Comparison of ENCODE assay signal across 18 cellular contexts in the genomic region with DNA sequence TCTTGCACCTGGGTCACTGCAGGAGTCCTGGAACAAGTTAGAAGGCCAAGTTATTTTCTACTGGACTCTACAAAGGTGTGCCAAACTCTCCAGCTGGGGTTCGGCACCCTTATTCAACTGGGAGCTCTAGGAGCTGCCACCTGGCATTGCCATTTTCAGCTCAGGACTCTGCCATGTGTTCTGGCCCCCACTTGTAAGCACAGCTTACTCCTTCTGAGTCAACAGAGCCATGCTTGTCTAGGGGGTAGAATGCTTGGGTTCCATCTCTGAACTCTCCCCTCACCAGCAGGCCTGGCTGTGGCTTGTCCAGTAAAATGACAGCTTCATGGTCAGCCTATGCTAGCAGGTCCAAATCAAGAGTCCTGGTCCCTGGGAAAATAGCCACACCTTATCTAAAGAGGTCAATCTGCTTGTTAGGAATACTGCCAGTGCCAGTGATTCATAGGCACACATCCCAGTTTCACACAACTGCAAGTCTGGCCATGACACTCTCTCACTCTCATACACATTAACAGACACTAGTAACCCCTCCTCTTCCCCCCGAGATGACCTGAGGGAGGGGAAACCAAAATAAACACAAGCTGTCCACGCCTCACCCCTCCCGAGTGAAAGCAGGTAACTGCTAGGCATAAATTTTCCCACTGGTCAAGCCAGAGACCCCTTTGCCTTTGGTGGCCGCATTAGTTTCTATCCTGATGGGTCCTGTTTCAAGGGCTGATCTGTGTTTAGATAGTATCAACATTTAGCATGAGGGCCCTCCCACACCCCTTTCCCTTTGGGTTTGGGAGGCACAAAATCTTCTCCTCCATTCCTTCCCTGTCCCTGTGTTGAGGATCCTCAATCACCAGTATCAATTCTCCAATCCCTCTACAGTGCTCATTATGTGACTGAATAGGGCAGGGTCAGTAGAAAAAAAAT.
A peak's percentile ranks its signal among the peaks of the same experiment; 100 is the strongest.
DNase-seq lines count a peak whose midpoint lies in the region; ATAC-seq and TF ChIP-seq lines count a peak whose summit lies in the region.
"Had no signal": no experiment of that assay in that cellular context is flagged by ENCODE, and none has a peak within 500 bp of the region (broad histone marks: within the 10 kb centered on the region; RNA-seq: fewer than 3 reads in every experiment).

No MANE protein-coding gene starts in this region.

- ATAC-seq in right cardiac atrium (peak; percentile 79 to 86), GM21515 (IDR thresholded peaks at IDR 0.05; ENCODE audit: unreplicated experiment) (no peak), GM18909 (IDR thresholded peaks at IDR 0.05; ENCODE audit: poor library complexity, unreplicated experiment) (no peak)
- ATAC-seq: activated CD4-positive, alpha-beta T cell treated with anti-CD3 and anti-CD28 coated beads for 36 hours; effector memory CD8-positive, alpha-beta T cell; stimulated activated naive B cell treated with anti-CD40 and anti-IgM and Interleukin-4, amounts not matched to agents 10 μg/mL and 1 μg/mL and 100 μg/mL, for 72 hours; T-cell had no signal

- H3K4me3 ChIP-seq in right cardiac atrium (ENCODE audit: low read length) = no peak overlapping the region
- H3K4me3 ChIP-seq: BLaER1 had no signal

- H3K4me3 Mint-ChIP-seq in progenitor cell of endocrine pancreas (ENCODE audit: low read depth) = no peak overlapping the region
- no peak overlapping the region for H3K4me3 Mint-ChIP-seq in activated T-helper 1 cell treated with anti-CD3 and anti-CD28 coated beads, Interleukin-12 subunit alpha, Interleukin-12 subunit beta, Interleukin-2, Interleukin-4 antibody, amounts not matched to agents 30 ng/mL and 10 ng/mL and 1 ng/mL, durations not matched to agents 14 hours and 24 hours and 36 hours
- H3K4me3 Mint-ChIP-seq: activated CD4-positive, alpha-beta T cell treated with anti-CD3 and anti-CD28 coated beads for 36 hours; effector memory CD8-positive, alpha-beta T cell; stimulated activated naive B cell treated with anti-CD40 and anti-IgM and Interleukin-4, amounts not matched to agents 10 μg/mL and 1 μg/mL and 100 μg/mL, for 72 hours; T-cell had no signal

- peaks cover 23% of the 10 kb centered on the region for H3K4me1 ChIP-seq in right cardiac atrium (ENCODE audit: control insufficient read depth, insufficient read depth, low read length)
- H3K4me1 ChIP-seq: BLaER1 had no signal

- H3K27ac Mint-ChIP-seq in progenitor cell of endocrine pancreas = peak overlapping the region; percentile 95
- H3K27ac Mint-ChIP-seq in activated T-helper 1 cell treated with anti-CD3 and anti-CD28 coated beads, Interleukin-12 subunit alpha, Interleukin-12 subunit beta, Interleukin-2, Interleukin-4 antibody, amounts not matched to agents 30 ng/mL and 10 ng/mL and 1 ng/mL, durations not matched to agents 14 hours and 24 hours and 36 hours = no peak overlapping the region
- H3K27ac Mint-ChIP-seq: activated CD4-positive, alpha-beta T cell treated with anti-CD3 and anti-CD28 coated beads for 36 hours; effector memory CD8-positive, alpha-beta T cell; stimulated activated naive B cell treated with anti-CD40 and anti-IgM and Interleukin-4, amounts not matched to agents 10 μg/mL and 1 μg/mL and 100 μg/mL, for 72 hours; T-cell had no signal

- no peaks in the 10 kb centered on the region for H3K9me3 Mint-ChIP-seq in progenitor cell of endocrine pancreas (ENCODE audit: low read depth)
- no peaks in the 10 kb centered on the region for H3K9me3 Mint-ChIP-seq in activated T-helper 1 cell treated with anti-CD3 and anti-CD28 coated beads, Interleukin-12 subunit alpha, Interleukin-12 subunit beta, Interleukin-2, Interleukin-4 antibody, amounts not matched to agents 30 ng/mL and 10 ng/mL and 1 ng/mL, durations not matched to agents 14 hours and 24 hours and 36 hours
- H3K9me3 Mint-ChIP-seq: effector memory CD8-positive, alpha-beta T cell; stimulated activated naive B cell treated with anti-CD40 and anti-IgM and Interleukin-4, amounts not matched to agents 10 μg/mL and 1 μg/mL and 100 μg/mL, for 72 hours; T-cell had no signal

- intact Hi-C loops in right cardiac atrium (cut with DNase I) = loop anchor here in 1 of 4 donors (10.0 kb wide), 1 partner anchor 229 kb away; no protein-coding TSS in a partner anchor
- intact Hi-C loops in activated T-helper 1 cell treated with anti-CD3 and anti-CD28 coated beads, Interleukin-12 subunit alpha, Interleukin-12 subunit beta, Interleukin-2, Interleukin-4 antibody, amounts not matched to agents 30 ng/mL and 10 ng/mL and 1 ng/mL, durations not matched to agents 14 hours and 24 hours and 36 hours (cut with micrococcal nuclease) = no loop called here

- DNase-seq in HT-29 (ENCODE audit: low spot score) (peak; percentile 62), cerebellum (ENCODE audit: low spot score) (peak; percentile 3), right cardiac atrium (peak in 1 of 3 donors; percentile 22), progenitor cell of endocrine pancreas (ENCODE audit: low spot score, unreplicated experiment) (no peak), medulla oblongata (ENCODE audit: extremely low spot score) (no peak)
- no peak for DNase-seq in activated T-helper 1 cell treated with anti-CD3 and anti-CD28 coated beads, Interleukin-12 subunit alpha, Interleukin-12 subunit beta, Interleukin-2, Interleukin-4 antibody, amounts not matched to agents 30 ng/mL and 10 ng/mL and 1 ng/mL, durations not matched to agents 14 hours and 24 hours and 36 hours (ENCODE audit: low spot score)
- DNase-seq: activated CD4-positive, alpha-beta T cell treated with anti-CD3 and anti-CD28 coated beads for 36 hours; activated T-cell treated with anti-CD3 and anti-CD28 coated beads, Interleukin-2, amount 50 U/mL, for 48 hours; effector memory CD8-positive, alpha-beta T cell; GF-D8; hippocampal formation; MV-4-11; stimulated activated CD4-positive, alpha-beta T cell treated with anti-CD3 and anti-CD28 coated beads, Interleukin-4, amount 100 ng/mL, for 4 hours; stimulated activated naive B cell treated with anti-CD40 and anti-IgM and Interleukin-4, amounts not matched to agents 10 μg/mL and 1 μg/mL and 100 μg/mL, for 72 hours; T-cell had no signal

- H3K27me3 ChIP-seq in right cardiac atrium (ENCODE audit: control insufficient read depth, insufficient read depth) = no peaks in the 10 kb centered on the region
- H3K27me3 ChIP-seq: BLaER1 had no signal

- peaks cover 58% of the 10 kb centered on the region for H3K4me1 Mint-ChIP-seq in progenitor cell of endocrine pancreas (ENCODE audit: low read depth)
- no peaks in the 10 kb centered on the region for H3K4me1 Mint-ChIP-seq in activated T-helper 1 cell treated with anti-CD3 and anti-CD28 coated beads, Interleukin-12 subunit alpha, Interleukin-12 subunit beta, Interleukin-2, Interleukin-4 antibody, amounts not matched to agents 30 ng/mL and 10 ng/mL and 1 ng/mL, durations not matched to agents 14 hours and 24 hours and 36 hours (ENCODE audit: low read depth)
- H3K4me1 Mint-ChIP-seq: activated CD4-positive, alpha-beta T cell treated with anti-CD3 and anti-CD28 coated beads for 36 hours; stimulated activated naive B cell treated with anti-CD40 and anti-IgM and Interleukin-4, amounts not matched to agents 10 μg/mL and 1 μg/mL and 100 μg/mL, for 72 hours; T-cell had no signal

- no peaks in the 10 kb centered on the region for H3K9me3 ChIP-seq in right cardiac atrium (ENCODE audit: control insufficient read depth, low read length)
- H3K9me3 ChIP-seq: BLaER1 had no signal

- H3K27me3 Mint-ChIP-seq in progenitor cell of endocrine pancreas = no peaks in the 10 kb centered on the region
- peaks cover 5% of the 10 kb centered on the region for H3K27me3 Mint-ChIP-seq in activated T-helper 1 cell treated with anti-CD3 and anti-CD28 coated beads, Interleukin-12 subunit alpha, Interleukin-12 subunit beta, Interleukin-2, Interleukin-4 antibody, amounts not matched to agents 30 ng/mL and 10 ng/mL and 1 ng/mL, durations not matched to agents 14 hours and 24 hours and 36 hours (ENCODE audit: insufficient read depth)

- no peaks in the 10 kb centered on the region for H3K36me3 Mint-ChIP-seq in progenitor cell of endocrine pancreas (ENCODE audit: insufficient read depth)
- H3K36me3 Mint-ChIP-seq in activated T-helper 1 cell treated with anti-CD3 and anti-CD28 coated beads, Interleukin-12 subunit alpha, Interleukin-12 subunit beta, Interleukin-2, Interleukin-4 antibody, amounts not matched to agents 30 ng/mL and 10 ng/mL and 1 ng/mL, durations not matched to agents 14 hours and 24 hours and 36 hours (ENCODE audit: low read depth) = no peaks in the 10 kb centered on the region
- H3K36me3 Mint-ChIP-seq: stimulated activated naive B cell treated with anti-CD40 and anti-IgM and Interleukin-4, amounts not matched to agents 10 μg/mL and 1 μg/mL and 100 μg/mL, for 72 hours; T-cell had no signal

- TF ChIP-seq CTCF in progenitor cell of endocrine pancreas (IDR thresholded peaks at IDR 0.05; ENCODE audit: unreplicated experiment) = no peak

- peak overlapping the region; percentile 65 for H3K27ac ChIP-seq in right cardiac atrium (ENCODE audit: low read length)
- H3K27ac ChIP-seq: BLaER1 had no signal

- 55% methylated on average over 5 of the region's 5 CpGs for WGBS in right cardiac atrium

Comparison
In these comparisons a context has a peak if more than half of its experiments do, and no peak if none do; other contexts are left out.
1. DNase-seq: peak in HT-29 (single experiment) and cerebellum (single experiment); none in progenitor cell of endocrine pancreas (single experiment), medulla oblongata (single experiment) and activated T-helper 1 cell treated with anti-CD3 and anti-CD28 coated beads, Interleukin-12 subunit alpha, Interleukin-12 subunit beta, Interleukin-2, Interleukin-4 antibody, amounts not matched to agents 30 ng/mL and 10 ng/mL and 1 ng/mL, durations not matched to agents 14 hours and 24 hours and 36 hours (single experiment).
2. ATAC-seq: peak in right cardiac atrium (2 of 2); none in GM21515 (single experiment) and GM18909 (single experiment).